Comparison of ENCODE assay signal across 18 cellular contexts in genomic region chr17:30547778-30548177, GRCh38.
DNase-seq lines count a peak whose midpoint lies in the region; ATAC-seq and TF ChIP-seq lines count a peak whose summit lies in the region.
"Had no signal": no experiment of that assay in that cellular context is flagged by ENCODE, and none has a peak within 500 bp of the region (broad histone marks: within the 10 kb centered on the region; RNA-seq: fewer than 3 reads in every experiment).

No MANE protein-coding gene starts in this region.

- no peak for ATAC-seq in left ventricle myocardium superior
- ATAC-seq: A549; CD8-positive, alpha-beta T cell had no signal

- H3K18ac ChIP-seq in neuronal stem cell (ENCODE audit: low read length) = no peak overlapping the region

- H3K9me3 ChIP-seq in right atrium auricular region (no peaks in the 10 kb centered on the region), neuronal stem cell (replicated peaks in 1 of 2; ENCODE audit: control insufficient read depth in 2 of 2, insufficient read depth in 1 of 2, low read depth in 1 of 2, low read length in 2 of 2) (peaks cover 2 to 6% of the 10 kb centered on the region in 2 donors)
- H3K9me3 ChIP-seq: A549; BLaER1 treated with 17β-estradiol and CSF1 and Interleukin-3, amounts not matched to agents 10 nM and 100 nM; Caco-2 had no signal

- no peak overlapping the region for H3K4me3 ChIP-seq in right atrium auricular region
- no peak overlapping the region for H3K4me3 ChIP-seq in neuronal stem cell (ENCODE audit: low read length in 2 of 2)
- H3K4me3 ChIP-seq: A549; BLaER1 treated with 17β-estradiol and CSF1 and Interleukin-3, amounts not matched to agents 10 nM and 100 nM had no signal

- H3K4ac ChIP-seq in neuronal stem cell (ENCODE audit: low read length) = no peak overlapping the region

- WGBS in neuronal stem cell (ENCODE audit: extremely low coverage in 2 of 2, insufficient read length in 2 of 2, insufficient replicate concordance in 1 of 2), 2 donors = no CpG with 5 or more reads among the region's 4 CpGs

- TF ChIP-seq CTCF in right atrium auricular region (IDR thresholded peaks at IDR 0.05) = no peak

- H3K4me2 ChIP-seq in neuronal stem cell (ENCODE audit: insufficient read depth, low read length, poor library complexity, severe bottlenecking) = no peak overlapping the region
- H3K4me2 ChIP-seq: A549; BLaER1 treated with 17β-estradiol and CSF1 and Interleukin-3, amounts not matched to agents 10 nM and 100 nM had no signal

- H3K27ac ChIP-seq in right atrium auricular region = no peak overlapping the region
- no peak overlapping the region for H3K27ac ChIP-seq in neuronal stem cell (replicated peaks; ENCODE audit: low read length)
- H3K27ac ChIP-seq: 22Rv1, A549, C4-2B had no signal

- H4K8ac ChIP-seq in neuronal stem cell (ENCODE audit: low read depth, low read length) = no peak overlapping the region

- H2BK5ac ChIP-seq in neuronal stem cell (ENCODE audit: low read length) = peak overlapping the region; percentile 27

- no peak overlapping the region for H4K91ac ChIP-seq in neuronal stem cell (ENCODE audit: low read depth, low read length, poor library complexity)

- no peak overlapping the region for H2AFZ ChIP-seq in neuronal stem cell (ENCODE audit: low read length)

- H2BK12ac ChIP-seq in neuronal stem cell (ENCODE audit: low read length) = no peak overlapping the region

- no peak overlapping the region for H2BK120ac ChIP-seq in neuronal stem cell (ENCODE audit: low read depth, low read length)

- H3K9ac ChIP-seq in neuronal stem cell (ENCODE audit: low read depth, low read length, poor library complexity) = no peak overlapping the region
- H3K9ac ChIP-seq: BLaER1 treated with 17β-estradiol and CSF1 and Interleukin-3, amounts not matched to agents 10 nM and 100 nM had no signal

- intact Hi-C loops in left ventricle myocardium superior (cut with micrococcal nuclease) = no loop called here

- no peak overlapping the region for H3K23ac ChIP-seq in neuronal stem cell (ENCODE audit: low read depth, low read length, poor library complexity)

- no peaks in the 10 kb centered on the region for H3K27me3 ChIP-seq in right atrium auricular region
- no peaks in the 10 kb centered on the region for H3K27me3 ChIP-seq in neuronal stem cell (ENCODE audit: control insufficient read depth in 3 of 3, insufficient read depth in 3 of 3, low read depth in 1 of 3, low read length in 3 of 3)
- H3K27me3 ChIP-seq: BLaER1 treated with 17β-estradiol and CSF1 and Interleukin-3, amounts not matched to agents 10 nM and 100 nM had no signal

- no peak overlapping the region for H3K14ac ChIP-seq in neuronal stem cell (ENCODE audit: low read length)

- H2AK5ac ChIP-seq in neuronal stem cell (ENCODE audit: low read depth, low read length) = no peak overlapping the region

- H3K36me3 ChIP-seq in right atrium auricular region (no peaks in the 10 kb centered on the region), neuronal stem cell (replicated peaks in 1 of 2; ENCODE audit: control insufficient read depth in 2 of 2, insufficient read depth in 2 of 2, low read length in 2 of 2) (peaks cover 0 to 2% of the 10 kb centered on the region in 2 donors)
- H3K36me3 ChIP-seq: BLaER1 treated with 17β-estradiol and CSF1 and Interleukin-3, amounts not matched to agents 10 nM and 100 nM had no signal

- DNase-seq in right atrium auricular region (ENCODE audit: low spot score) (peak; percentile 46), left ventricle myocardium superior (no peak), mesenteric fat pad (ENCODE audit: low spot score) (peak; percentile 53), neuronal stem cell (ENCODE audit: low spot score) (no peak), NCI-H2196 (lab: John Stamatoyannopoulos, UW; ENCODE audit: unreplicated experiment) (no peak), NCI-H510A (lab: John Stamatoyannopoulos, UW) (no peak)
- DNase-seq in stimulated activated CD4-positive, alpha-beta T cell treated with anti-CD3 and anti-CD28 coated beads, Interleukin-15, amount 100 ng/mL, for 24 hours = no peak
- DNase-seq: AML-193; Caco-2; Calu3; CD4-positive, alpha-beta T cell; DMS79 treated with DMSO at 0.1 percent for 48 hours; GF-D8 had no signal

- no peak overlapping the region for H2BK15ac ChIP-seq in neuronal stem cell (ENCODE audit: low read length)

- no peaks in the 10 kb centered on the region for H3K79me1 ChIP-seq in neuronal stem cell (ENCODE audit: low read depth, low read length)

- H3K4me1 ChIP-seq in right atrium auricular region (no peaks in the 10 kb centered on the region), neuronal stem cell (ENCODE audit: control insufficient read depth in 2 of 2, insufficient read depth in 1 of 2, low read depth in 1 of 2, low read length in 2 of 2) (peaks cover 0 to 2% of the 10 kb centered on the region in 2 donors)
- H3K4me1 ChIP-seq: Caco-2 had no signal

Comparison
In these comparisons a context has a peak if more than half of its experiments do, and no peak if none do; other contexts are left out.
1. DNase-seq: peak in right atrium auricular region (single experiment) and mesenteric fat pad (single experiment); none in left ventricle myocardium superior (single experiment), neuronal stem cell (single experiment), stimulated activated CD4-positive, alpha-beta T cell treated with anti-CD3 and anti-CD28 coated beads, Interleukin-15, amount 100 ng/mL, for 24 hours (single experiment), NCI-H2196 (single experiment) and NCI-H510A (single experiment).